In the genomic region with DNA sequence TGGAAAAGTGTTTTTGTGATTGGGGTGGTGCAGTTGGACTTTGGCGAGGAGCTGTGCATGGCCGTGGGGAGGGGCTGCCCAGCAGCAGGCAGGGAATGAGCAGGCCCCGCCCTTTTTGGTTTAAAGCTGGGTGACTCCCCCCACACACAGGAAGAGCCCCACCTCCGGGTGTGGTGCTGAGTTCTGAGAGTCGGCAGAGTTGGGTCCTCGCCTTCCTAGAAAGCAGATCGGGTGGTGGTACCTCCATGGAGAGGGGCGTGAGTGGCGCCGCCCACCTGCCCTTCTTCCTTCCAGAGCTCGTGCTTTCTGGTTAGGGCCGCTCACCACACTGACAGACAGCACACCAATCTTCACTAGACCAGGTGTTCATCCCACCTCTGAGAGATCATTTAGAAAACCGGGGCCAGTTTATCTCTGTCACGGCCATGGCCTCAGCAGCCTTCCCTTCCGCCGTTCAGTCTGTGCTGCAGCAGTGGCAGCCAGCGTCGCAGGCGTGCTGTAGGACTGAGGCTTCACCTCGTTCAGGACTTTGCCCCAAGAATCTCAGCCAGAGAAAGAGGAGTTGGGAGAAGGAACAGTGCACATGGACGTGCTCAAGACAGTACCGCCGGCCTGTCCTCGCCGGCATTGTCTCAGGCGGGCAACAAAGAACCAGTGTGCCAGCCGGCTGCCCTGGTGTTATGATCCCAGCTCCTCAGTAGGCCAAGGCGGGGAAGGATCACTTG, we compare ENCODE assay signal across 12 cellular contexts.
DNase-seq lines count a peak whose midpoint lies in the region; ATAC-seq and TF ChIP-seq lines count a peak whose summit lies in the region.
"Had no signal": no experiment of that assay in that cellular context is flagged by ENCODE, and none has a peak within 500 bp of the region (broad histone marks: within the 10 kb centered on the region; RNA-seq: fewer than 3 reads in every experiment).

No MANE protein-coding gene starts in this region.

- no peak overlapping the region for H3K9ac ChIP-seq in BLaER1

- peaks cover 13% of the 10 kb centered on the region for H3K27me3 ChIP-seq in BLaER1
- H3K27me3 ChIP-seq: body of pancreas had no signal

- peaks cover 54% of the 10 kb centered on the region for H3K4me1 ChIP-seq in BLaER1

- H3K36me3 ChIP-seq in BLaER1: peaks cover 33% of the 10 kb centered on the region

- no peak overlapping the region for H3K4me3 ChIP-seq in BLaER1
- H3K4me3 ChIP-seq: body of pancreas had no signal

- H4K20me1 ChIP-seq in BLaER1: peaks cover 72% of the 10 kb centered on the region

- peaks cover 5% of the 10 kb centered on the region; the same call in 1 of the 2 replicates for H3K9me3 ChIP-seq in BLaER1
- H3K9me3 ChIP-seq: body of pancreas had no signal

- no peak for ATAC-seq in SK-N-SH treated with all-trans-retinoic acid at 6 μM for 48 hours
- no peak for ATAC-seq in HG03520 (IDR thresholded peaks at IDR 0.05; ENCODE audit: unreplicated experiment)
- ATAC-seq: body of pancreas had no signal

- peak; percentile 33 to 41 for DNase-seq in activated CD4-positive, alpha-beta T cell treated with anti-CD3 and anti-CD28 coated beads for 24 hours (ENCODE audit: low read depth in 2 of 2)
- peak; percentile 54 for DNase-seq in activated naive CD4-positive, alpha-beta T cell treated with anti-CD3 and anti-CD28 coated beads, Interleukin-2, amount 50 U/mL, for 16 hours
- DNase-seq in stimulated activated CD4-positive, alpha-beta T cell treated with anti-CD3 and anti-CD28 coated beads, Interleukin-15, amount 100 ng/mL, for 24 hours: peak; percentile 75
- DNase-seq in Kasumi-1 (lab: John Stamatoyannopoulos, UW) (no peak), LoVo (ENCODE audit: low spot score) (no peak)
- DNase-seq: ACHN, mesendoderm, NCI-H1417 treated with DMSO at 0.1 percent for 48 hours had no signal

- H3K4me2 ChIP-seq in BLaER1: peak overlapping the region; percentile 96

- no peak overlapping the region for H3K27ac ChIP-seq in BLaER1
- H3K27ac ChIP-seq: body of pancreas had no signal

TF ChIP-seq in SK-N-SH treated with all-trans-retinoic acid at 6 μM for 48 hours, 23 proteins besides CTCF, POLR2A, EP300 and RAD21:
- TF ChIP-seq CSDC2 (CRISPR knock-in tag; IDR thresholded peaks at IDR 0.05): no peak
- TF ChIP-seq, protein P1, sequence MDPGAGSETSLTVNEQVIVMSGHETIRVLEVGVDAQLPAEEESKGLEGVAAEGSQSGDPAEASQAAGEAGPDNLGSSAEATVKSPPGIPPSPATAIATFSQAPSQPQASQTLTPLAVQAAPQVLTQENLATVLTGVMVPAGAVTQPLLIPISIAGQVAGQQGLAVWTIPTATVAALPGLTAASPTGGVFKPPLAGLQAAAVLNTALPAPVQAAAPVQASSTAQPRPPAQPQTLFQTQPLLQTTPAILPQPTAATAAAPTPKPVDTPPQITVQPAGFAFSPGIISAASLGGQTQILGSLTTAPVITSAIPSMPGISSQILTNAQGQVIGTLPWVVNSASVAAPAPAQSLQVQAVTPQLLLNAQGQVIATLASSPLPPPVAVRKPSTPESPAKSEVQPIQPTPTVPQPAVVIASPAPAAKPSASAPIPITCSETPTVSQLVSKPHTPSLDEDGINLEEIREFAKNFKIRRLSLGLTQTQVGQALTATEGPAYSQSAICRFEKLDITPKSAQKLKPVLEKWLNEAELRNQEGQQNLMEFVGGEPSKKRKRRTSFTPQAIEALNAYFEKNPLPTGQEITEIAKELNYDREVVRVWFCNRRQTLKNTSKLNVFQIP (CRISPR knock-in tag; IDR thresholded peaks at IDR 0.05; ENCODE audit: borderline replicate concordance, low read depth): no peak
- TF ChIP-seq, protein P2, sequence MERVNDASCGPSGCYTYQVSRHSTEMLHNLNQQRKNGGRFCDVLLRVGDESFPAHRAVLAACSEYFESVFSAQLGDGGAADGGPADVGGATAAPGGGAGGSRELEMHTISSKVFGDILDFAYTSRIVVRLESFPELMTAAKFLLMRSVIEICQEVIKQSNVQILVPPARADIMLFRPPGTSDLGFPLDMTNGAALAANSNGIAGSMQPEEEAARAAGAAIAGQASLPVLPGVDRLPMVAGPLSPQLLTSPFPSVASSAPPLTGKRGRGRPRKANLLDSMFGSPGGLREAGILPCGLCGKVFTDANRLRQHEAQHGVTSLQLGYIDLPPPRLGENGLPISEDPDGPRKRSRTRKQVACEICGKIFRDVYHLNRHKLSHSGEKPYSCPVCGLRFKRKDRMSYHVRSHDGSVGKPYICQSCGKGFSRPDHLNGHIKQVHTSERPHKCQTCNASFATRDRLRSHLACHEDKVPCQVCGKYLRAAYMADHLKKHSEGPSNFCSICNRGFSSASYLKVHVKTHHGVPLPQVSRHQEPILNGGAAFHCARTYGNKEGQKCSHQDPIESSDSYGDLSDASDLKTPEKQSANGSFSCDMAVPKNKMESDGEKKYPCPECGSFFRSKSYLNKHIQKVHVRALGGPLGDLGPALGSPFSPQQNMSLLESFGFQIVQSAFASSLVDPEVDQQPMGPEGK (CRISPR knock-in tag; IDR thresholded peaks at IDR 0.05; ENCODE audit: borderline replicate concordance): no peak
- TF ChIP-seq ZNF8 (CRISPR knock-in tag; IDR thresholded peaks at IDR 0.05): no peak
- TF ChIP-seq OSR1 (CRISPR knock-in tag; IDR thresholded peaks at IDR 0.05): no peak
- no peak for TF ChIP-seq GLIS3 (CRISPR knock-in tag; IDR thresholded peaks at IDR 0.05)
- TF ChIP-seq ZFP3 (CRISPR knock-in tag; IDR thresholded peaks at IDR 0.05): no peak
- no peak for TF ChIP-seq ARNTL (CRISPR knock-in tag; IDR thresholded peaks at IDR 0.05; ENCODE audit: borderline replicate concordance, low read depth)
- TF ChIP-seq, protein P3, sequence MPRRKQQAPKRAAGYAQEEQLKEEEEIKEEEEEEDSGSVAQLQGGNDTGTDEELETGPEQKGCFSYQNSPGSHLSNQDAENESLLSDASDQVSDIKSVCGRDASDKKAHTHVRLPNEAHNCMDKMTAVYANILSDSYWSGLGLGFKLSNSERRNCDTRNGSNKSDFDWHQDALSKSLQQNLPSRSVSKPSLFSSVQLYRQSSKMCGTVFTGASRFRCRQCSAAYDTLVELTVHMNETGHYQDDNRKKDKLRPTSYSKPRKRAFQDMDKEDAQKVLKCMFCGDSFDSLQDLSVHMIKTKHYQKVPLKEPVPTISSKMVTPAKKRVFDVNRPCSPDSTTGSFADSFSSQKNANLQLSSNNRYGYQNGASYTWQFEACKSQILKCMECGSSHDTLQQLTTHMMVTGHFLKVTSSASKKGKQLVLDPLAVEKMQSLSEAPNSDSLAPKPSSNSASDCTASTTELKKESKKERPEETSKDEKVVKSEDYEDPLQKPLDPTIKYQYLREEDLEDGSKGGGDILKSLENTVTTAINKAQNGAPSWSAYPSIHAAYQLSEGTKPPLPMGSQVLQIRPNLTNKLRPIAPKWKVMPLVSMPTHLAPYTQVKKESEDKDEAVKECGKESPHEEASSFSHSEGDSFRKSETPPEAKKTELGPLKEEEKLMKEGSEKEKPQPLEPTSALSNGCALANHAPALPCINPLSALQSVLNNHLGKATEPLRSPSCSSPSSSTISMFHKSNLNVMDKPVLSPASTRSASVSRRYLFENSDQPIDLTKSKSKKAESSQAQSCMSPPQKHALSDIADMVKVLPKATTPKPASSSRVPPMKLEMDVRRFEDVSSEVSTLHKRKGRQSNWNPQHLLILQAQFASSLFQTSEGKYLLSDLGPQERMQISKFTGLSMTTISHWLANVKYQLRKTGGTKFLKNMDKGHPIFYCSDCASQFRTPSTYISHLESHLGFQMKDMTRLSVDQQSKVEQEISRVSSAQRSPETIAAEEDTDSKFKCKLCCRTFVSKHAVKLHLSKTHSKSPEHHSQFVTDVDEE (CRISPR knock-in tag; IDR thresholded peaks at IDR 0.05): no peak
- no peak for TF ChIP-seq ESRRG (CRISPR knock-in tag; IDR thresholded peaks at IDR 0.05)
- TF ChIP-seq PPARA (CRISPR knock-in tag; IDR thresholded peaks at IDR 0.05; ENCODE audit: borderline replicate concordance): no peak
- TF ChIP-seq ZFP30 (CRISPR knock-in tag; IDR thresholded peaks at IDR 0.05): no peak
- TF ChIP-seq ZNF565 (CRISPR knock-in tag; conservative IDR thresholded peaks at IDR 0.05; ENCODE audit: low read depth): no peak
- TF ChIP-seq BACH2 (CRISPR knock-in tag; IDR thresholded peaks at IDR 0.05; ENCODE audit: borderline replicate concordance): no peak
- no peak for TF ChIP-seq ISL1 (CRISPR knock-in tag; IDR thresholded peaks at IDR 0.05)
- TF ChIP-seq ZNF70 (CRISPR knock-in tag; IDR thresholded peaks at IDR 0.05): no peak

Comparison
In these comparisons a context has a peak if more than half of its experiments do, and no peak if none do; other contexts are left out.
1. DNase-seq: peak in activated CD4-positive, alpha-beta T cell treated with anti-CD3 and anti-CD28 coated beads for 24 hours (2 of 2), activated naive CD4-positive, alpha-beta T cell treated with anti-CD3 and anti-CD28 coated beads, Interleukin-2, amount 50 U/mL, for 16 hours (single experiment) and stimulated activated CD4-positive, alpha-beta T cell treated with anti-CD3 and anti-CD28 coated beads, Interleukin-15, amount 100 ng/mL, for 24 hours (single experiment); none in Kasumi-1 (0 of 2) and LoVo (single experiment).